Comparison of ENCODE assay signal across 1 cellular context in the genomic region with DNA sequence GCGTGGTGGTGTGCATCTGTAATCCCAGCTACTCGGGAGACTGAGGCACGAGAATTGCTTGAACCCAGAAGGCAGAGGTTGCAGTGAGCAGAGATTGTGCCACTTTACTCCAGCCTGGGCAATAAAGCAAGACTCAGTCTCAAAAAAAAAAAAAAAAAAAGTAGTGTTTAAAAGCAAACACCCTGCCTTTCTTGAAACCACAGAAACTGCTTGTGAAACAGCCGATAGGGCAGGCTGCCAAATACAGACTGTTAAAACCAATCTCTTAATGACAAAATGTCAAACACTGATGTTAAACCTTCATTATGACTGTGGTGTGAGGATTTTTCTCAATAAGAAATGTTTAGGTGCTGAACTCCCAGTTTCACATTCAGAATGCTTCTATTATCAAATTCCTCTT.
TF ChIP-seq lines count a peak whose summit lies in the region.

No MANE protein-coding gene starts in this region.

TF ChIP-seq in GM12878, 131 proteins besides CTCF, POLR2A, EP300 and RAD21 (continued from another document and continues in another):
- TF ChIP-seq, protein P1, sequence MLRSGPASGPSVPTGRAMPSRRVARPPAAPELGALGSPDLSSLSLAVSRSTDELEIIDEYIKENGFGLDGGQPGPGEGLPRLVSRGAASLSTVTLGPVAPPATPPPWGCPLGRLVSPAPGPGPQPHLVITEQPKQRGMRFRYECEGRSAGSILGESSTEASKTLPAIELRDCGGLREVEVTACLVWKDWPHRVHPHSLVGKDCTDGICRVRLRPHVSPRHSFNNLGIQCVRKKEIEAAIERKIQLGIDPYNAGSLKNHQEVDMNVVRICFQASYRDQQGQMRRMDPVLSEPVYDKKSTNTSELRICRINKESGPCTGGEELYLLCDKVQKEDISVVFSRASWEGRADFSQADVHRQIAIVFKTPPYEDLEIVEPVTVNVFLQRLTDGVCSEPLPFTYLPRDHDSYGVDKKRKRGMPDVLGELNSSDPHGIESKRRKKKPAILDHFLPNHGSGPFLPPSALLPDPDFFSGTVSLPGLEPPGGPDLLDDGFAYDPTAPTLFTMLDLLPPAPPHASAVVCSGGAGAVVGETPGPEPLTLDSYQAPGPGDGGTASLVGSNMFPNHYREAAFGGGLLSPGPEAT (IDR thresholded peaks at IDR 0.05; ENCODE audit: low read depth): peak; percentile 85; the same call in 1 of the 2 replicates
- TF ChIP-seq, protein P2, sequence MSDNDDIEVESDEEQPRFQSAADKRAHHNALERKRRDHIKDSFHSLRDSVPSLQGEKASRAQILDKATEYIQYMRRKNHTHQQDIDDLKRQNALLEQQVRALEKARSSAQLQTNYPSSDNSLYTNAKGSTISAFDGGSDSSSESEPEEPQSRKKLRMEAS (IDR thresholded peaks at IDR 0.05; ENCODE audit: low read depth, low read length): no peak
- no peak for TF ChIP-seq EGR1 (IDR thresholded peaks at IDR 0.05; ENCODE audit: borderline replicate concordance in 1 of 2, low read depth in 2 of 2, low read length in 2 of 2)
- TF ChIP-seq, protein P3, sequence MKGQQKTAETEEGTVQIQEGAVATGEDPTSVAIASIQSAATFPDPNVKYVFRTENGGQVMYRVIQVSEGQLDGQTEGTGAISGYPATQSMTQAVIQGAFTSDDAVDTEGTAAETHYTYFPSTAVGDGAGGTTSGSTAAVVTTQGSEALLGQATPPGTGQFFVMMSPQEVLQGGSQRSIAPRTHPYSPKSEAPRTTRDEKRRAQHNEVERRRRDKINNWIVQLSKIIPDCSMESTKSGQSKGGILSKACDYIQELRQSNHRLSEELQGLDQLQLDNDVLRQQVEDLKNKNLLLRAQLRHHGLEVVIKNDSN (IDR thresholded peaks at IDR 0.05; ENCODE audit: borderline replicate concordance, extremely low read length, insufficient read depth, low read depth, low read length): no peak
- no peak for TF ChIP-seq KLF5 (IDR thresholded peaks at IDR 0.05; ENCODE audit: partially characterized antibody)
- TF ChIP-seq PML (IDR thresholded peaks at IDR 0.05; ENCODE audit: low read length): no peak
- no peak for TF ChIP-seq SUPT20H (IDR thresholded peaks at IDR 0.05; ENCODE audit: borderline replicate concordance, control insufficient read depth, low read depth, low read length)
- TF ChIP-seq ZNF207 (IDR thresholded peaks at IDR 0.05; ENCODE audit: borderline replicate concordance): no peak
- TF ChIP-seq RAD51 (IDR thresholded peaks at IDR 0.05): peak; percentile 29; the same call in 1 of the 2 replicates
- TF ChIP-seq TCF3 (IDR thresholded peaks at IDR 0.05; ENCODE audit: borderline replicate concordance, insufficient read depth, low read depth, low read length): no peak
- TF ChIP-seq TCF7 (IDR thresholded peaks at IDR 0.05; ENCODE audit: borderline replicate concordance): no peak
- TF ChIP-seq ESRRA (IDR thresholded peaks at IDR 0.05; ENCODE audit: low read length): no peak
- TF ChIP-seq NRF1 (conservative IDR thresholded peaks at IDR 0.05; ENCODE audit: low read depth, low read length): no peak
- TF ChIP-seq SMAD5 (IDR thresholded peaks at IDR 0.05; ENCODE audit: low read depth): no peak
- TF ChIP-seq, protein P4, sequence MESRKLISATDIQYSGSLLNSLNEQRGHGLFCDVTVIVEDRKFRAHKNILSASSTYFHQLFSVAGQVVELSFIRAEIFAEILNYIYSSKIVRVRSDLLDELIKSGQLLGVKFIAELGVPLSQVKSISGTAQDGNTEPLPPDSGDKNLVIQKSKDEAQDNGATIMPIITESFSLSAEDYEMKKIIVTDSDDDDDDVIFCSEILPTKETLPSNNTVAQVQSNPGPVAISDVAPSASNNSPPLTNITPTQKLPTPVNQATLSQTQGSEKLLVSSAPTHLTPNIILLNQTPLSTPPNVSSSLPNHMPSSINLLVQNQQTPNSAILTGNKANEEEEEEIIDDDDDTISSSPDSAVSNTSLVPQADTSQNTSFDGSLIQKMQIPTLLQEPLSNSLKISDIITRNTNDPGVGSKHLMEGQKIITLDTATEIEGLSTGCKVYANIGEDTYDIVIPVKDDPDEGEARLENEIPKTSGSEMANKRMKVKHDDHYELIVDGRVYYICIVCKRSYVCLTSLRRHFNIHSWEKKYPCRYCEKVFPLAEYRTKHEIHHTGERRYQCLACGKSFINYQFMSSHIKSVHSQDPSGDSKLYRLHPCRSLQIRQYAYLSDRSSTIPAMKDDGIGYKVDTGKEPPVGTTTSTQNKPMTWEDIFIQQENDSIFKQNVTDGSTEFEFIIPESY (IDR thresholded peaks at IDR 0.05): no peak
- TF ChIP-seq CREB1 (IDR thresholded peaks at IDR 0.05; ENCODE audit: low read depth): no peak
- TF ChIP-seq POU2F2 (IDR thresholded peaks at IDR 0.05; ENCODE audit: borderline replicate concordance, low read depth, low read length): no peak
- no peak for TF ChIP-seq TBL1XR1 (IDR thresholded peaks at IDR 0.05; ENCODE audit: low read depth, low read length)
- no peak for TF ChIP-seq SIN3A (IDR thresholded peaks at IDR 0.05; ENCODE audit: low read depth, low read length)
- no peak; the same call in 1 of the 2 replicates for TF ChIP-seq BACH1 (IDR thresholded peaks at IDR 0.05; ENCODE audit: borderline replicate concordance)
- TF ChIP-seq, protein P5, sequence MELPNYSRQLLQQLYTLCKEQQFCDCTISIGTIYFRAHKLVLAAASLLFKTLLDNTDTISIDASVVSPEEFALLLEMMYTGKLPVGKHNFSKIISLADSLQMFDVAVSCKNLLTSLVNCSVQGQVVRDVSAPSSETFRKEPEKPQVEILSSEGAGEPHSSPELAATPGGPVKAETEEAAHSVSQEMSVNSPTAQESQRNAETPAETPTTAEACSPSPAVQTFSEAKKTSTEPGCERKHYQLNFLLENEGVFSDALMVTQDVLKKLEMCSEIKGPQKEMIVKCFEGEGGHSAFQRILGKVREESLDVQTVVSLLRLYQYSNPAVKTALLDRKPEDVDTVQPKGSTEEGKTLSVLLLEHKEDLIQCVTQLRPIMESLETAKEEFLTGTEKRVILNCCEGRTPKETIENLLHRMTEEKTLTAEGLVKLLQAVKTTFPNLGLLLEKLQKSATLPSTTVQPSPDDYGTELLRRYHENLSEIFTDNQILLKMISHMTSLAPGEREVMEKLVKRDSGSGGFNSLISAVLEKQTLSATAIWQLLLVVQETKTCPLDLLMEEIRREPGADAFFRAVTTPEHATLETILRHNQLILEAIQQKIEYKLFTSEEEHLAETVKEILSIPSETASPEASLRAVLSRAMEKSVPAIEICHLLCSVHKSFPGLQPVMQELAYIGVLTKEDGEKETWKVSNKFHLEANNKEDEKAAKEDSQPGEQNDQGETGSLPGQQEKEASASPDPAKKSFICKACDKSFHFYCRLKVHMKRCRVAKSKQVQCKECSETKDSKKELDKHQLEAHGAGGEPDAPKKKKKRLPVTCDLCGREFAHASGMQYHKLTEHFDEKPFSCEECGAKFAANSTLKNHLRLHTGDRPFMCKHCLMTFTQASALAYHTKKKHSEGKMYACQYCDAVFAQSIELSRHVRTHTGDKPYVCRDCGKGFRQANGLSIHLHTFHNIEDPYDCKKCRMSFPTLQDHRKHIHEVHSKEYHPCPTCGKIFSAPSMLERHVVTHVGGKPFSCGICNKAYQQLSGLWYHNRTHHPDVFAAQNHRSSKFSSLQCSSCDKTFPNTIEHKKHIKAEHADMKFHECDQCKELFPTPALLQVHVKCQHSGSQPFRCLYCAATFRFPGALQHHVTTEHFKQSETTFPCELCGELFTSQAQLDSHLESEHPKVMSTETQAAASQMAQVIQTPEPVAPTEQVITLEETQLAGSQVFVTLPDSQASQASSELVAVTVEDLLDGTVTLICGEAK (IDR thresholded peaks at IDR 0.05; ENCODE audit: borderline replicate concordance): peak; percentile 90
- no peak for TF ChIP-seq SRF (IDR thresholded peaks at IDR 0.05; ENCODE audit: low read depth in 2 of 2, low read length in 2 of 2)
- TF ChIP-seq, protein P6, sequence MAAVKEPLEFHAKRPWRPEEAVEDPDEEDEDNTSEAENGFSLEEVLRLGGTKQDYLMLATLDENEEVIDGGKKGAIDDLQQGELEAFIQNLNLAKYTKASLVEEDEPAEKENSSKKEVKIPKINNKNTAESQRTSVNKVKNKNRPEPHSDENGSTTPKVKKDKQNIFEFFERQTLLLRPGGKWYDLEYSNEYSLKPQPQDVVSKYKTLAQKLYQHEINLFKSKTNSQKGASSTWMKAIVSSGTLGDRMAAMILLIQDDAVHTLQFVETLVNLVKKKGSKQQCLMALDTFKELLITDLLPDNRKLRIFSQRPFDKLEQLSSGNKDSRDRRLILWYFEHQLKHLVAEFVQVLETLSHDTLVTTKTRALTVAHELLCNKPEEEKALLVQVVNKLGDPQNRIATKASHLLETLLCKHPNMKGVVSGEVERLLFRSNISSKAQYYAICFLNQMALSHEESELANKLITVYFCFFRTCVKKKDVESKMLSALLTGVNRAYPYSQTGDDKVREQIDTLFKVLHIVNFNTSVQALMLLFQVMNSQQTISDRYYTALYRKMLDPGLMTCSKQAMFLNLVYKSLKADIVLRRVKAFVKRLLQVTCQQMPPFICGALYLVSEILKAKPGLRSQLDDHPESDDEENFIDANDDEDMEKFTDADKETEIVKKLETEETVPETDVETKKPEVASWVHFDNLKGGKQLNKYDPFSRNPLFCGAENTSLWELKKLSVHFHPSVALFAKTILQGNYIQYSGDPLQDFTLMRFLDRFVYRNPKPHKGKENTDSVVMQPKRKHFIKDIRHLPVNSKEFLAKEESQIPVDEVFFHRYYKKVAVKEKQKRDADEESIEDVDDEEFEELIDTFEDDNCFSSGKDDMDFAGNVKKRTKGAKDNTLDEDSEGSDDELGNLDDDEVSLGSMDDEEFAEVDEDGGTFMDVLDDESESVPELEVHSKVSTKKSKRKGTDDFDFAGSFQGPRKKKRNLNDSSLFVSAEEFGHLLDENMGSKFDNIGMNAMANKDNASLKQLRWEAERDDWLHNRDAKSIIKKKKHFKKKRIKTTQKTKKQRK (IDR thresholded peaks at IDR 0.05; ENCODE audit: low read depth, low read length): no peak
- no peak for TF ChIP-seq ZZZ3 (IDR thresholded peaks at IDR 0.05; ENCODE audit: control insufficient read depth, insufficient read length, low read depth)
- peak; percentile 48; the same call in 1 of the 2 replicates for TF ChIP-seq FOXM1 (IDR thresholded peaks at IDR 0.05; ENCODE audit: low read depth, low read length)
- TF ChIP-seq NR2C2 (IDR thresholded peaks at IDR 0.05; ENCODE audit: borderline replicate concordance, control insufficient read depth, insufficient read length, low read depth): no peak
- no peak for TF ChIP-seq SREBF1 (IDR thresholded peaks at IDR 0.05; ENCODE audit: low read length)
- no peak for TF ChIP-seq SIX5 (IDR thresholded peaks at IDR 0.05; ENCODE audit: low read depth, low read length, severe bottlenecking)
- TF ChIP-seq, protein P7, sequence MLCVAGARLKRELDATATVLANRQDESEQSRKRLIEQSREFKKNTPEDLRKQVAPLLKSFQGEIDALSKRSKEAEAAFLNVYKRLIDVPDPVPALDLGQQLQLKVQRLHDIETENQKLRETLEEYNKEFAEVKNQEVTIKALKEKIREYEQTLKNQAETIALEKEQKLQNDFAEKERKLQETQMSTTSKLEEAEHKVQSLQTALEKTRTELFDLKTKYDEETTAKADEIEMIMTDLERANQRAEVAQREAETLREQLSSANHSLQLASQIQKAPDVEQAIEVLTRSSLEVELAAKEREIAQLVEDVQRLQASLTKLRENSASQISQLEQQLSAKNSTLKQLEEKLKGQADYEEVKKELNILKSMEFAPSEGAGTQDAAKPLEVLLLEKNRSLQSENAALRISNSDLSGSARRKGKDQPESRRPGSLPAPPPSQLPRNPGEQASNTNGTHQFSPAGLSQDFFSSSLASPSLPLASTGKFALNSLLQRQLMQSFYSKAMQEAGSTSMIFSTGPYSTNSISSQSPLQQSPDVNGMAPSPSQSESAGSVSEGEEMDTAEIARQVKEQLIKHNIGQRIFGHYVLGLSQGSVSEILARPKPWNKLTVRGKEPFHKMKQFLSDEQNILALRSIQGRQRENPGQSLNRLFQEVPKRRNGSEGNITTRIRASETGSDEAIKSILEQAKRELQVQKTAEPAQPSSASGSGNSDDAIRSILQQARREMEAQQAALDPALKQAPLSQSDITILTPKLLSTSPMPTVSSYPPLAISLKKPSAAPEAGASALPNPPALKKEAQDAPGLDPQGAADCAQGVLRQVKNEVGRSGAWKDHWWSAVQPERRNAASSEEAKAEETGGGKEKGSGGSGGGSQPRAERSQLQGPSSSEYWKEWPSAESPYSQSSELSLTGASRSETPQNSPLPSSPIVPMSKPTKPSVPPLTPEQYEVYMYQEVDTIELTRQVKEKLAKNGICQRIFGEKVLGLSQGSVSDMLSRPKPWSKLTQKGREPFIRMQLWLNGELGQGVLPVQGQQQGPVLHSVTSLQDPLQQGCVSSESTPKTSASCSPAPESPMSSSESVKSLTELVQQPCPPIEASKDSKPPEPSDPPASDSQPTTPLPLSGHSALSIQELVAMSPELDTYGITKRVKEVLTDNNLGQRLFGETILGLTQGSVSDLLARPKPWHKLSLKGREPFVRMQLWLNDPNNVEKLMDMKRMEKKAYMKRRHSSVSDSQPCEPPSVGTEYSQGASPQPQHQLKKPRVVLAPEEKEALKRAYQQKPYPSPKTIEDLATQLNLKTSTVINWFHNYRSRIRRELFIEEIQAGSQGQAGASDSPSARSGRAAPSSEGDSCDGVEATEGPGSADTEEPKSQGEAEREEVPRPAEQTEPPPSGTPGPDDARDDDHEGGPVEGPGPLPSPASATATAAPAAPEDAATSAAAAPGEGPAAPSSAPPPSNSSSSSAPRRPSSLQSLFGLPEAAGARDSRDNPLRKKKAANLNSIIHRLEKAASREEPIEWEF (IDR thresholded peaks at IDR 0.05; ENCODE audit: insufficient replicate concordance, low read depth, low read length): peak; percentile 46
- no peak for TF ChIP-seq TAF1 (IDR thresholded peaks at IDR 0.05; ENCODE audit: borderline replicate concordance, low read depth, low read length)
- TF ChIP-seq, protein P8, sequence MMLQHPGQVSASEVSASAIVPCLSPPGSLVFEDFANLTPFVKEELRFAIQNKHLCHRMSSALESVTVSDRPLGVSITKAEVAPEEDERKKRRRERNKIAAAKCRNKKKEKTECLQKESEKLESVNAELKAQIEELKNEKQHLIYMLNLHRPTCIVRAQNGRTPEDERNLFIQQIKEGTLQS (IDR thresholded peaks at IDR 0.05; ENCODE audit: borderline replicate concordance, extremely low read depth, low read depth, low read length): no peak
- TF ChIP-seq, protein P9, sequence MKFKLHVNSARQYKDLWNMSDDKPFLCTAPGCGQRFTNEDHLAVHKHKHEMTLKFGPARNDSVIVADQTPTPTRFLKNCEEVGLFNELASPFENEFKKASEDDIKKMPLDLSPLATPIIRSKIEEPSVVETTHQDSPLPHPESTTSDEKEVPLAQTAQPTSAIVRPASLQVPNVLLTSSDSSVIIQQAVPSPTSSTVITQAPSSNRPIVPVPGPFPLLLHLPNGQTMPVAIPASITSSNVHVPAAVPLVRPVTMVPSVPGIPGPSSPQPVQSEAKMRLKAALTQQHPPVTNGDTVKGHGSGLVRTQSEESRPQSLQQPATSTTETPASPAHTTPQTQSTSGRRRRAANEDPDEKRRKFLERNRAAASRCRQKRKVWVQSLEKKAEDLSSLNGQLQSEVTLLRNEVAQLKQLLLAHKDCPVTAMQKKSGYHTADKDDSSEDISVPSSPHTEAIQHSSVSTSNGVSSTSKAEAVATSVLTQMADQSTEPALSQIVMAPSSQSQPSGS (IDR thresholded peaks at IDR 0.05; ENCODE audit: low read length): peak; percentile 54; the same call in 1 of the 2 replicates
- no peak for TF ChIP-seq KAT2A (conservative IDR thresholded peaks at IDR 0.05; ENCODE audit: control insufficient read depth, low read depth, low read length)
- TF ChIP-seq DPF2 (IDR thresholded peaks at IDR 0.05): peak; percentile 73; the same call in 1 of the 2 replicates
- TF ChIP-seq HDAC6 (IDR thresholded peaks at IDR 0.05; ENCODE audit: unreplicated experiment): no peak
